ENCODE assay signal across 28 cellular contexts in genomic region chr9:108811944-108812343, GRCh38. TPM values are rescaled to one million over a fixed set of nuclear protein-coding genes. Genes with fewer than 3 reads are reported as not detected.
DNase-seq lines count a peak whose midpoint lies in the region; ATAC-seq and TF ChIP-seq lines count a peak whose summit lies in the region.
"Had no signal": no experiment of that assay in that cellular context is flagged by ENCODE, and none has a peak within 500 bp of the region (broad histone marks: within the 10 kb centered on the region; RNA-seq: fewer than 3 reads in every experiment).

No MANE protein-coding gene starts in this region.

- intact Hi-C loops in A673 (cut with micrococcal nuclease; ENCODE audit: unreplicated experiment) = loop anchor here (5.0 kb wide), 1 partner anchor 335 kb away; no protein-coding TSS in a partner anchor
- intact Hi-C loops in activated naive CD4-positive, alpha-beta T cell treated with anti-CD3 and anti-CD28 coated beads for 36 hours (cut with micrococcal nuclease) = no loop called here

- no peak overlapping the region for H3K4me3 Mint-ChIP-seq in activated naive CD4-positive, alpha-beta T cell treated with anti-CD3 and anti-CD28 coated beads for 36 hours
- H3K4me3 Mint-ChIP-seq: activated CD8-positive, alpha-beta memory T cell treated with anti-CD3 and anti-CD28 coated beads, Interleukin-2, amount 10 ng/mL, durations not matched to agents 7 days and 5 days; activated naive CD8-positive, alpha-beta T cell; central memory CD8-positive, alpha-beta T cell; naive thymus-derived CD8-positive, alpha-beta T cell had no signal

- H3K36me3 ChIP-seq in hepatocyte (replicated peaks; ENCODE audit: insufficient read depth, low read depth) (no peaks in the 10 kb centered on the region), A673 (ENCODE audit: insufficient read depth, low read length, poor library complexity, severe bottlenecking) (no peaks in the 10 kb centered on the region)
- H3K36me3 ChIP-seq: ascending aorta, transverse colon had no signal

- no peaks in the 10 kb centered on the region for H3K79me2 ChIP-seq in hepatocyte

- CTCF ChIA-PET in A673 (lab: Charles Lee) = no interaction called here
- CTCF ChIA-PET in activated naive CD4-positive, alpha-beta T cell treated with anti-CD3 and anti-CD28 coated beads for 36 hours (lab: Charles Lee) = no interaction called here

- H3K9me2 ChIP-seq in hepatocyte (replicated peaks; ENCODE audit: insufficient read depth) = no peaks in the 10 kb centered on the region

- TF ChIP-seq CTCF in hepatocyte (IDR thresholded peaks at IDR 0.05; ENCODE audit: poor library complexity) = no peak
- no peak for TF ChIP-seq CTCF in A673 (conservative IDR thresholded peaks at IDR 0.05; ENCODE audit: low read depth, low read length)

- no peaks in the 10 kb centered on the region for H3K9me3 Mint-ChIP-seq in activated naive CD4-positive, alpha-beta T cell treated with anti-CD3 and anti-CD28 coated beads for 36 hours
- H3K9me3 Mint-ChIP-seq: central memory CD8-positive, alpha-beta T cell had no signal

- no peak for ATAC-seq in GM19023 (IDR thresholded peaks at IDR 0.05; ENCODE audit: unreplicated experiment)
- ATAC-seq in HG02571 (IDR thresholded peaks at IDR 0.05; ENCODE audit: unreplicated experiment) = no peak
- ATAC-seq: activated CD8-positive, alpha-beta memory T cell treated with anti-CD3 and anti-CD28 coated beads, Interleukin-2, amount 10 ng/mL, durations not matched to agents 7 days and 5 days; naive thymus-derived CD8-positive, alpha-beta T cell; Panc1 had no signal

- H3K4me2 ChIP-seq in hepatocyte = peak overlapping the region; percentile 29

- H4K20me1 ChIP-seq in hepatocyte (ENCODE audit: insufficient read depth, poor library complexity, severe bottlenecking) = no peaks in the 10 kb centered on the region

- peaks cover 5% of the 10 kb centered on the region for H3K4me1 Mint-ChIP-seq in activated naive CD4-positive, alpha-beta T cell treated with anti-CD3 and anti-CD28 coated beads for 36 hours (ENCODE audit: low read depth)
- H3K4me1 Mint-ChIP-seq: activated CD8-positive, alpha-beta memory T cell treated with anti-CD3 and anti-CD28 coated beads, Interleukin-2, amount 10 ng/mL, durations not matched to agents 7 days and 5 days; central memory CD8-positive, alpha-beta T cell had no signal

- H3K9me3 ChIP-seq in hepatocyte (ENCODE audit: low read depth) (no peaks in the 10 kb centered on the region), A673 (ENCODE audit: low read depth, low read length, poor library complexity, severe bottlenecking) (no peaks in the 10 kb centered on the region)
- H3K9me3 ChIP-seq: ascending aorta, transverse colon had no signal

- DNase-seq in DMS79 treated with DMSO at 0.1 percent for 48 hours (lab: John Stamatoyannopoulos, UW) (peak; percentile 29), NCI-H1417 (lab: John Stamatoyannopoulos, UW) (peak; percentile 57 to 89 (median 67)), NCI-H510A (lab: John Stamatoyannopoulos, UW) (peak; percentile 45), hepatocyte (ENCODE audit: low spot score) (no peak), A673 (ENCODE audit: low spot score) (no peak)
- no peak for DNase-seq in activated naive CD4-positive, alpha-beta T cell treated with anti-CD3 and anti-CD28 coated beads for 36 hours
- DNase-seq: activated CD4-positive, alpha-beta T cell treated with anti-CD3 and anti-CD28 coated beads, Interleukin-2, amount 50 U/mL, for 1 hour; activated CD8-positive, alpha-beta memory T cell treated with anti-CD3 and anti-CD28 coated beads, Interleukin-2, amount 10 ng/mL, durations not matched to agents 7 days and 5 days; glutamatergic neuron; IMR-90; mammary epithelial cell; naive thymus-derived CD8-positive, alpha-beta T cell; NK-92 treated with Interleukin-12 subunit alpha and Interleukin-12 subunit beta, amount 100 ng/mL, for 24 hours; SHP77 treated with DMSO at 0.1 percent for 48 hours; T-helper 9 cell; transverse colon had no signal

- no peak overlapping the region for H2AFZ ChIP-seq in hepatocyte

- BruUV-seq in A673 (replicated peaks; lab: Mats Ljungman, UMichigan) = no TSS peak

- no peaks in the 10 kb centered on the region for H3K27me3 ChIP-seq in hepatocyte
- H3K27me3 ChIP-seq in A673 (replicated peaks; ENCODE audit: insufficient read depth, low read depth, low read length, poor library complexity) = no peaks in the 10 kb centered on the region
- H3K27me3 ChIP-seq: ascending aorta, transverse colon had no signal

- H3K27ac Mint-ChIP-seq in activated naive CD4-positive, alpha-beta T cell treated with anti-CD3 and anti-CD28 coated beads for 36 hours = no peak overlapping the region
- H3K27ac Mint-ChIP-seq: activated CD8-positive, alpha-beta memory T cell treated with anti-CD3 and anti-CD28 coated beads, Interleukin-2, amount 10 ng/mL, durations not matched to agents 7 days and 5 days; activated naive CD8-positive, alpha-beta T cell; naive thymus-derived CD8-positive, alpha-beta T cell had no signal

- peaks cover 11% of the 10 kb centered on the region for H3K4me1 ChIP-seq in hepatocyte (ENCODE audit: insufficient read depth)
- peaks cover 7% of the 10 kb centered on the region for H3K4me1 ChIP-seq in A673 (ENCODE audit: insufficient read depth, low read length, poor library complexity, severe bottlenecking)
- H3K4me1 ChIP-seq: ascending aorta, transverse colon had no signal

- H3K27ac ChIP-seq in hepatocyte = no peak overlapping the region
- H3K27ac ChIP-seq in A673 (ENCODE audit: low read depth, low read length, poor library complexity, severe bottlenecking) = no peak overlapping the region
- H3K27ac ChIP-seq: ascending aorta, C4-2B, transverse colon had no signal

- WGBS in hepatocyte (ENCODE audit: low lambda C conversion rate, missing lambda C conversion rate) = 48% methylated on average over 1 of the region's 1 CpG

- no peaks in the 10 kb centered on the region for H3K27me3 Mint-ChIP-seq in activated naive CD4-positive, alpha-beta T cell treated with anti-CD3 and anti-CD28 coated beads for 36 hours (ENCODE audit: low read depth)

- no peaks in the 10 kb centered on the region for H3K36me3 Mint-ChIP-seq in activated naive CD4-positive, alpha-beta T cell treated with anti-CD3 and anti-CD28 coated beads for 36 hours (ENCODE audit: low read depth)
- H3K36me3 Mint-ChIP-seq: activated CD8-positive, alpha-beta memory T cell treated with anti-CD3 and anti-CD28 coated beads, Interleukin-2, amount 10 ng/mL, durations not matched to agents 7 days and 5 days; activated naive CD8-positive, alpha-beta T cell had no signal

- POLR2A ChIA-PET in A673 (lab: Charles Lee; ENCODE audit: low non-redundant PET) = no interaction called here

- H3K4me3 ChIP-seq in hepatocyte (no peak overlapping the region), A673 (ENCODE audit: low read depth, low read length, poor library complexity, severe bottlenecking) (no peak overlapping the region)
- H3K4me3 ChIP-seq: ascending aorta, skin epidermis, transverse colon had no signal

RNA-seq across cellular contexts. Expression of gene ACTL7B, which starts 43.8 kb away (rescaled TPM):
- total RNA-seq in hepatocyte (not detected in 2 replicates), A673 (2021) (not detected in 2 replicates)
- polyA plus RNA-seq in hepatocyte = not detected in 2 replicates
- not detected for total RNA-seq in activated naive CD4-positive, alpha-beta T cell treated with anti-CD3 and anti-CD28 coated beads for 36 hours
- total RNA-seq: activated CD8-positive, alpha-beta memory T cell treated with anti-CD3 and anti-CD28 coated beads, Interleukin-2, amount 10 ng/mL, durations not matched to agents 7 days and 5 days; ascending aorta; dermis microvascular lymphatic vessel endothelial cell; IMR-90; kidney epithelial cell; M059J; mammary epithelial cell; transverse colon had no signal
- polyA plus RNA-seq: IMR-90; mammary epithelial cell; naive thymus-derived CD8-positive, alpha-beta T cell had no signal

RNA-seq across cellular contexts. Expression of gene ACTL7A, which starts 50.1 kb away (rescaled TPM):
- total RNA-seq in hepatocyte (not detected in 2 replicates), A673 (2021) (not detected in 2 replicates)
- polyA plus RNA-seq in hepatocyte = not detected in 2 replicates
- not detected for total RNA-seq in activated naive CD4-positive, alpha-beta T cell treated with anti-CD3 and anti-CD28 coated beads for 36 hours
- total RNA-seq: activated CD8-positive, alpha-beta memory T cell treated with anti-CD3 and anti-CD28 coated beads, Interleukin-2, amount 10 ng/mL, durations not matched to agents 7 days and 5 days; ascending aorta; dermis microvascular lymphatic vessel endothelial cell; IMR-90; kidney epithelial cell; M059J; mammary epithelial cell; naive thymus-derived CD8-positive, alpha-beta T cell; omental fat pad; transverse colon had no signal
- polyA plus RNA-seq: IMR-90; mammary epithelial cell; naive thymus-derived CD8-positive, alpha-beta T cell had no signal

Comparison
In these comparisons a context has a peak if more than half of its experiments do, and no peak if none do; other contexts are left out.
1. DNase-seq: peak in DMS79 treated with DMSO at 0.1 percent for 48 hours (single experiment), NCI-H1417 (3 of 3) and NCI-H510A (single experiment); none in hepatocyte (single experiment), A673 (single experiment) and activated naive CD4-positive, alpha-beta T cell treated with anti-CD3 and anti-CD28 coated beads for 36 hours (single experiment).